ENCODE assay signal across 8 cellular contexts in the genomic region with DNA sequence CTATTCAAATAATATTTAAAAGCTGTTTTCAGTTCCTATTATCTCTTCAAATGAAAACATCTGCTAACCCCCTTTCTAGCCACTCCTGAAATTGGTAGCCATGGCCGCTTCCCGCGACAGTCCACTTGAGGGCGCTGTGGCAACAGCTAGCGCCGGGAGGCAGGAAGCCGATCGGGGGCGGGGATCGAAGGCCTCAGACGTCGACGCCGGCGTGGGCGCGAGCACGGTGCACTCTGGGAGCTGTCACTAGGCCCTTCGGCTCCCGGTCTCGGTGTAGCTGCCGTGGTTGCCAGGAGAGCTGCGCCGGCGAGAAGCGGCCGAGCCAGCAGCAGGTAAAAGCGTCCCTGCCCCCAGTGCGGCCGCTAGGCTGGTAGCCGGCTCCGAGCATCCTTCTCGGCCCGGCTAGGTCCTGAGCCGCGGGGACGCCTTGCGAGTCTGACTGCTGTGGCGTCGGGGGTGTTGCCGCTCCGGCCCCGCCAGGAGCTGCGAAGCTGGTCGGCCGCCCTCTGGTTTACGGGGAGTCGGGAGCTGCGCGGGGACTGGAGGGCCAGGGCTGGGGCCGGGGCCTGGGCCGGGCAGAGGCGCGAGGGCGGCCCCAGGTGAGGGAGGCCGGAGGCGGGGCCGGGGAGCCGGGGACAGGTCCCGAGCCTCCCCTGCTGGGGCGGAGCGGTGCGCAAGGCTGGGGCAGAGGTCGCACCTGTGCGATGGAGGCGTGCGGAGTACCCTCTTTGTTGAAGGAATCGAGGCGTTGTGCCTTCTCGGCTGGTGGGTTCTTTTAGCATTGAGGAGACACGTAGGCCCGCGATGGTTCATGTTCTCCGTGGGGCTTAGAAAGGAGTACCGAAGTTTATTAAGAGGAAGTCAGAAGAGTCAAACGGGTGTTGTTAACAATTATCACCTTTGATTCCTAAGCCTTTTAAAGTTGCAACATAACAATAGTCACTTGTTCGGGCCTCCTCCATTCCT. TPM values are rescaled to one million over a fixed set of nuclear protein-coding genes. Genes with fewer than 3 reads are reported as not detected.
DNase-seq lines count a peak whose midpoint lies in the region; ATAC-seq, FAIRE-seq and TF ChIP-seq lines count a peak whose summit lies in the region.

A gene with protein sequence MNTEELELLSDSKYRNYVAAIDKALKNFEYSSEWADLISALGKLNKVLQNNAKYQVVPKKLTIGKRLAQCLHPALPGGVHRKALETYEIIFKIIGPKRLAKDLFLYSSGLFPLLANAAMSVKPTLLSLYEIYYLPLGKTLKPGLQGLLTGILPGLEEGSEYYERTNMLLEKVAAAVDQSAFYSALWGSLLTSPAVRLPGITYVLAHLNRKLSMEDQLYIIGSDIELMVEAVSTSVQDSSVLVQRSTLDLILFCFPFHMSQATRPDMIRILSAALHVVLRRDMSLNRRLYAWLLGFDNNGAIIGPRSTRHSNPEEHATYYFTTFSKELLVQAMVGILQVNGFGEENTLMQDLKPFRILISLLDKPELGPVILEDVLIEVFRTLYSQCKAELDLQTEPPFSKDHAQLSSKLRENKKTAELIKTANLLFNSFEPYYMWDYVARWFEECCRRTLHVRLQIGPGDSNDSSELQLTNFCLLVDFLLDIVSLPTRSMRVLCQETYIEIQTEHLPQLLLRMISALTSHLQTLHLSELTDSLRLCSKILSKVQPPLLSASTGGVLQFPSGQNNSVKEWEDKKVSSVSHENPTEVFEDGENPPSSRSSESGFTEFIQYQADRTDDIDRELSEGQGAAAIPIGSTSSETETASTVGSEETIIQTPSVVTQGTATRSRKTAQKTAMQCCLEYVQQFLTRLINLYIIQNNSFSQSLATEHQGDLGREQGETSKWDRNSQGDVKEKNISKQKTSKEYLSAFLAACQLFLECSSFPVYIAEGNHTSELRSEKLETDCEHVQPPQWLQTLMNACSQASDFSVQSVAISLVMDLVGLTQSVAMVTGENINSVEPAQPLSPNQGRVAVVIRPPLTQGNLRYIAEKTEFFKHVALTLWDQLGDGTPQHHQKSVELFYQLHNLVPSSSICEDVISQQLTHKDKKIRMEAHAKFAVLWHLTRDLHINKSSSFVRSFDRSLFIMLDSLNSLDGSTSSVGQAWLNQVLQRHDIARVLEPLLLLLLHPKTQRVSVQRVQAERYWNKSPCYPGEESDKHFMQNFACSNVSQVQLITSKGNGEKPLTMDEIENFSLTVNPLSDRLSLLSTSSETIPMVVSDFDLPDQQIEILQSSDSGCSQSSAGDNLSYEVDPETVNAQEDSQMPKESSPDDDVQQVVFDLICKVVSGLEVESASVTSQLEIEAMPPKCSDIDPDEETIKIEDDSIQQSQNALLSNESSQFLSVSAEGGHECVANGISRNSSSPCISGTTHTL (N-terminal part only) (plus strand): TSS at position 224 of the 966 bp plus-strand sequence. CDS start 29,307 bp downstream, outside the sequence.

- peak; percentile 89 for ATAC-seq in CD4-positive, alpha-beta T cell (ENCODE audit: poor library complexity)
- peak; percentile 85 for ATAC-seq in GM19397 (IDR thresholded peaks at IDR 0.05; ENCODE audit: unreplicated experiment)
- ATAC-seq in HG03571 (IDR thresholded peaks at IDR 0.05; ENCODE audit: unreplicated experiment), result peak; percentile 87
- peak; percentile 91 for ATAC-seq in HepG2

- peak within 1 kb of the TSS; percentile 90 for H3K27ac Mint-ChIP-seq in CD4-positive, alpha-beta T cell

- peaks cover 7% of the 10 kb centered on the region for H3K36me3 Mint-ChIP-seq in CD4-positive, alpha-beta T cell (ENCODE audit: low read depth)

- in situ Hi-C loops in HepG2 (cut with HindIII; ENCODE audit: extremely low pct_ligation_motif_present, low pct_unique_long_range_greater_than_20kb), result loop anchor here (5.0 to 25.0 kb wide), 4 partner anchors 150 to 820 kb away; partner anchors contain the start of genes IBTK and PRSS35

- CTCF ChIA-PET in CD4-positive, alpha-beta T cell (lab: Charles Lee), result interaction anchor here (0.5 to 2.4 kb wide), 28 partner anchors 10 to 1315 kb away, joined by 3 to 13 read pairs (median 4); partner anchors contain the start of genes CEP162, CYB5R4, IBTK and PGM3
- CTCF ChIA-PET in HepG2 (lab: Yijun Ruan, JAX; ENCODE audit: low intra/inter-chr PET ratio, low total read pairs), result interaction anchor here (2.0 kb wide), 1 partner anchor 147 kb away, joined by 19 read pairs; no protein-coding TSS in a partner anchor

- no peaks in the 10 kb centered on the region for H3K9me3 ChIP-seq in CD4-positive, alpha-beta T cell (ENCODE audit: control insufficient read depth, low read length)
- no peaks in the 10 kb centered on the region for H3K9me3 ChIP-seq in HepG2 (ENCODE audit: low read length)

- peak; percentile 67 to 76 for TF ChIP-seq POLR2A in HepG2 (IDR thresholded peaks at IDR 0.05; ENCODE audit: insufficient read depth in 1 of 2, low read depth in 2 of 2, low read length in 2 of 2)

- H3K4me2 ChIP-seq in HepG2 (ENCODE audit: low read depth, low read length), result peak within 1 kb of the TSS; percentile 89

- H3K9me3 Mint-ChIP-seq in CD4-positive, alpha-beta T cell, result no peaks in the 10 kb centered on the region

- POLR2A ChIA-PET in CD4-positive, alpha-beta T cell (lab: Charles Lee), result interaction anchor here (0.7 to 1.6 kb wide), 10 partner anchors 10 to 1315 kb away, joined by 3 to 9 read pairs (median 5); partner anchors contain the start of genes IBTK, PGM3, RWDD2A and TENT5A
- POLR2A ChIA-PET in HepG2 (lab: Yijun Ruan, JAX), result interaction anchor here (1.3 to 2.2 kb wide), 5 partner anchors 10 to 820 kb away, joined by 3 to 21 read pairs (median 4); partner anchors contain the start of genes IBTK, PGM3 and RWDD2A

- TF ChIP-seq CTCF in CD4-positive, alpha-beta T cell (IDR thresholded peaks at IDR 0.05), result peak; percentile 95
- TF ChIP-seq CTCF in HepG2 (CRISPR knock-in tag; IDR thresholded peaks at IDR 0.05), result peak; percentile 97

- TF ChIP-seq EP300 in HepG2 (IDR thresholded peaks at IDR 0.05; ENCODE audit: low read depth in 2 of 2, low read length in 2 of 2) (no peak), HepG2 (CRISPR knock-in tag; IDR thresholded peaks at IDR 0.05; ENCODE audit: borderline replicate concordance) (no peak)

- TF ChIP-seq RAD21 in HepG2 (CRISPR knock-in tag; IDR thresholded peaks at IDR 0.05), result peak; percentile 89

- DNase-seq in CD4-positive, alpha-beta T cell, result peak; percentile 93 to 97 (median 94)
- DNase-seq in NCI-H774 (lab: John Stamatoyannopoulos, UW) (peak; percentile 99), dermis blood vessel endothelial cell (peak; percentile 97), HepG2 (ENCODE audit: low spot score) (peak; percentile 86)
- peak; percentile 97 to 98 for DNase-seq in activated CD4-positive, alpha-beta T cell treated with anti-CD3 and anti-CD28 coated beads, Interleukin-2, amount 50 U/mL, for 4 hours
- peak; percentile 99 for DNase-seq in stimulated activated CD4-positive, alpha-beta T cell treated with anti-CD3 and anti-CD28 coated beads, Interleukin-4, amount 100 ng/mL, for 1 hour

- no peaks in the 10 kb centered on the region for H4K20me1 ChIP-seq in HepG2 (ENCODE audit: insufficient read depth, low read length)

- H3K4me3 ChIP-seq in HepG2 (replicated peaks in 1 of 3; ENCODE audit: insufficient read depth in 1 of 3, low read depth in 2 of 3, low read length in 3 of 3), result peak within 1 kb of the TSS; percentile 79 to 87 (median 86)

- H3K27me3 ChIP-seq in CD4-positive, alpha-beta T cell (ENCODE audit: control insufficient read depth, insufficient read depth, low read length), result no peaks in the 10 kb centered on the region
- no peaks in the 10 kb centered on the region; a peak in 1 of 5 replicates for H3K27me3 ChIP-seq in HepG2 (ENCODE audit: control insufficient read depth in 1 of 2, insufficient read depth in 2 of 2, low read length in 2 of 2)

- no peaks in the 10 kb centered on the region for H3K27me3 Mint-ChIP-seq in CD4-positive, alpha-beta T cell

- under 1% methylated on average over 14 of the region's 77 CpGs for WGBS in HepG2 (ENCODE audit: low lambda C conversion rate)

- peak within 1 kb of the TSS; percentile 91 for H3K4me3 Mint-ChIP-seq in CD4-positive, alpha-beta T cell

- H3K36me3 ChIP-seq in HepG2 (replicated peaks in 1 of 2; ENCODE audit: control insufficient read depth in 1 of 2, insufficient read depth in 2 of 2, low read length in 2 of 2), result no peaks in the 10 kb centered on the region

- BruUV-seq in HepG2 (replicated peaks; lab: Mats Ljungman, UMichigan), result no TSS peak

- intact Hi-C loops in CD4-positive, alpha-beta T cell (cut with DNase I, micrococcal nuclease), result loop anchor here (1.0 to 10.0 kb wide), 6 partner anchors 125 to 1160 kb away; partner anchors contain the start of genes CEP162 (in 2 of the 2), IBTK (in 1 of the 2), PGM3 (in 1 of the 2) and PRSS35 (in 1 of the 2)
- intact Hi-C loops in HepG2 (cut with micrococcal nuclease; ENCODE audit: unreplicated experiment), result loop anchor here (1.0 to 5.0 kb wide), 4 partner anchors 126 to 820 kb away; partner anchors contain the start of genes IBTK, PGM3, PRSS35 and RWDD2A

- H3K9ac ChIP-seq in HepG2 (ENCODE audit: insufficient read depth, low read depth, low read length), result peak within 1 kb of the TSS; percentile 80

- H3K27ac ChIP-seq in CD4-positive, alpha-beta T cell (ENCODE audit: low read depth, low read length), result peak within 1 kb of the TSS; percentile 85
- peak within 1 kb of the TSS; percentile 85 for H3K27ac ChIP-seq in HepG2 (ENCODE audit: extremely low read length, insufficient read depth, low read length)

- peaks cover 67% of the 10 kb centered on the region for H3K4me1 Mint-ChIP-seq in CD4-positive, alpha-beta T cell (ENCODE audit: low read depth)

- H2AFZ ChIP-seq in HepG2 (ENCODE audit: low read length), result peak within 1 kb of the TSS; percentile 93

- FAIRE-seq in HepG2 (lab: Jason Lieb, UNC), result no peak

- peaks cover 26% of the 10 kb centered on the region for H3K79me2 ChIP-seq in HepG2 (ENCODE audit: insufficient read depth, low read length)

- peaks cover 30% of the 10 kb centered on the region for H3K4me1 ChIP-seq in HepG2 (ENCODE audit: insufficient read depth, low read length)

RNA-seq across cellular contexts. Expression of the gene that starts here (rescaled TPM):
- total RNA-seq in CD4-positive, alpha-beta T cell, result 10 to 100 TPM; 15.6 to 15.8 TPM
- total RNA-seq in dermis blood vessel endothelial cell (22.3 and 33.5 TPM in 2 replicates), HepG2 (2016; rRNA removed; fragmentation: Illumina TruSeq; extraction: Trizol) (16.7 and 18.9 TPM in 2 replicates)
- total RNA-seq in HepG2 (2016; cell fraction: cytosol; rRNA removed; fragmentation: Illumina TruSeq; extraction: Trizol; ENCODE audit: low read depth), result 1.5 and 2.3 TPM in 2 replicates
- total RNA-seq in HepG2 (2016; cell fraction: insoluble cytoplasmic fraction; rRNA removed; fragmentation: Illumina TruSeq; extraction: Trizol), result 14.9 and 22.1 TPM in 2 replicates
- total RNA-seq in HepG2 (2016; cell fraction: membrane; rRNA removed; fragmentation: Illumina TruSeq; extraction: Trizol), result 3.9 and 4.7 TPM in 2 replicates
- total RNA-seq in HepG2 (2016; cell fraction: nucleus; rRNA removed; fragmentation: Illumina TruSeq; extraction: Trizol), result 30.0 and 33.1 TPM in 2 replicates
- polyA plus RNA-seq in HepG2 (2011; rRNA removed), result 4.2 and 5.2 TPM in 2 replicates
- 1.4 and 3.4 TPM in 2 replicates for polyA plus RNA-seq in HepG2 (2011; cell fraction: cytosol; rRNA removed)
- polyA plus RNA-seq in HepG2 (2011; cell fraction: nucleus; rRNA removed), result 7.5 and 10.8 TPM in 2 replicates
- 3.9 and 7.2 TPM in 2 replicates for polyA plus RNA-seq in HepG2 (2012)
- polyA plus RNA-seq in HepG2 (2016; cell fraction: cytosol; fragmentation: Illumina TruSeq; extraction: Trizol; ENCODE audit: low read depth), result 0.24 and 0.29 TPM in 2 replicates
- 6.5 and 6.8 TPM in 2 replicates for polyA plus RNA-seq in HepG2 (2016; cell fraction: insoluble cytoplasmic fraction; fragmentation: Illumina TruSeq; extraction: Trizol; ENCODE audit: low read depth)
- polyA plus RNA-seq in HepG2 (2016; cell fraction: membrane; fragmentation: Illumina TruSeq; extraction: Trizol; ENCODE audit: low read depth), result 0.56 and 0.57 TPM in 2 replicates
- polyA plus RNA-seq in HepG2 (2016; cell fraction: nucleus; fragmentation: Illumina TruSeq; extraction: Trizol; ENCODE audit: insufficient read depth, low read depth), result 13.6 and 20.3 TPM in 2 replicates
- 10.2 and 12.9 TPM in 2 replicates for polyA minus RNA-seq in HepG2 (2011; rRNA and poly(A)+ RNA removed; ENCODE audit: low replicate concordance)
- polyA minus RNA-seq in HepG2 (2011; cell fraction: cytosol; rRNA and poly(A)+ RNA removed), result 9.6 and 10.1 TPM in 2 replicates
- 33.6 and 43.5 TPM in 2 replicates for polyA minus RNA-seq in HepG2 (2011; cell fraction: nucleus; rRNA and poly(A)+ RNA removed)

Comparison
In these comparisons a context has a peak if more than half of its experiments do, and no peak if none do; other contexts are left out.
1. Peak in every context shown above with its lines: DNase-seq, ATAC-seq, H3K4me3 ChIP-seq and H3K27ac ChIP-seq.